In genomic region chr14:49892636-49893308, GRCh38 we compare ENCODE assay signal across 1 cellular context.
A peak's percentile ranks its signal among the peaks of the same experiment; 100 is the strongest.
TF ChIP-seq lines count a peak whose summit lies in the region.

Gene ARF6 (plus strand): TSS chr14:49893082. CDS start chr14:49893737, 655 bp downstream.

TF ChIP-seq in GM12878, 131 proteins besides CTCF, POLR2A, EP300 and RAD21 (continued from another document and continues in another):
- TF ChIP-seq REST (IDR thresholded peaks at IDR 0.05; ENCODE audit: low read depth, low read length): peak; percentile 34; the same call in 1 of the 2 replicates
- TF ChIP-seq ESRRA (IDR thresholded peaks at IDR 0.05; ENCODE audit: low read length): no peak; the same call in 1 of the 2 replicates
- peak; percentile 3; the same call in 1 of the 2 replicates for TF ChIP-seq RUNX3 (IDR thresholded peaks at IDR 0.05; ENCODE audit: low read length)
- TF ChIP-seq MAX (IDR thresholded peaks at IDR 0.05; ENCODE audit: low read depth, low read length): peak; percentile 50
- TF ChIP-seq PRDM15 (CRISPR knock-in tag; IDR thresholded peaks at IDR 0.05): no peak
- no peak for TF ChIP-seq PBX3 (IDR thresholded peaks at IDR 0.05; ENCODE audit: insufficient replicate concordance, low read depth, low read length)
- peak; percentile 85 for TF ChIP-seq CREM (IDR thresholded peaks at IDR 0.05; ENCODE audit: low read depth)
- no peak for TF ChIP-seq CEBPB (IDR thresholded peaks at IDR 0.05; ENCODE audit: borderline replicate concordance in 1 of 2, low read depth in 2 of 2, low read length in 2 of 2)
- TF ChIP-seq SMC3 (IDR thresholded peaks at IDR 0.05; ENCODE audit: borderline replicate concordance, low read length): no peak
- 0 out of 2 replicates have a peak, but pooled peaks have one; percentile 52 for TF ChIP-seq CBFB (IDR thresholded peaks at IDR 0.05; ENCODE audit: low read depth)
- TF ChIP-seq, protein P1, sequence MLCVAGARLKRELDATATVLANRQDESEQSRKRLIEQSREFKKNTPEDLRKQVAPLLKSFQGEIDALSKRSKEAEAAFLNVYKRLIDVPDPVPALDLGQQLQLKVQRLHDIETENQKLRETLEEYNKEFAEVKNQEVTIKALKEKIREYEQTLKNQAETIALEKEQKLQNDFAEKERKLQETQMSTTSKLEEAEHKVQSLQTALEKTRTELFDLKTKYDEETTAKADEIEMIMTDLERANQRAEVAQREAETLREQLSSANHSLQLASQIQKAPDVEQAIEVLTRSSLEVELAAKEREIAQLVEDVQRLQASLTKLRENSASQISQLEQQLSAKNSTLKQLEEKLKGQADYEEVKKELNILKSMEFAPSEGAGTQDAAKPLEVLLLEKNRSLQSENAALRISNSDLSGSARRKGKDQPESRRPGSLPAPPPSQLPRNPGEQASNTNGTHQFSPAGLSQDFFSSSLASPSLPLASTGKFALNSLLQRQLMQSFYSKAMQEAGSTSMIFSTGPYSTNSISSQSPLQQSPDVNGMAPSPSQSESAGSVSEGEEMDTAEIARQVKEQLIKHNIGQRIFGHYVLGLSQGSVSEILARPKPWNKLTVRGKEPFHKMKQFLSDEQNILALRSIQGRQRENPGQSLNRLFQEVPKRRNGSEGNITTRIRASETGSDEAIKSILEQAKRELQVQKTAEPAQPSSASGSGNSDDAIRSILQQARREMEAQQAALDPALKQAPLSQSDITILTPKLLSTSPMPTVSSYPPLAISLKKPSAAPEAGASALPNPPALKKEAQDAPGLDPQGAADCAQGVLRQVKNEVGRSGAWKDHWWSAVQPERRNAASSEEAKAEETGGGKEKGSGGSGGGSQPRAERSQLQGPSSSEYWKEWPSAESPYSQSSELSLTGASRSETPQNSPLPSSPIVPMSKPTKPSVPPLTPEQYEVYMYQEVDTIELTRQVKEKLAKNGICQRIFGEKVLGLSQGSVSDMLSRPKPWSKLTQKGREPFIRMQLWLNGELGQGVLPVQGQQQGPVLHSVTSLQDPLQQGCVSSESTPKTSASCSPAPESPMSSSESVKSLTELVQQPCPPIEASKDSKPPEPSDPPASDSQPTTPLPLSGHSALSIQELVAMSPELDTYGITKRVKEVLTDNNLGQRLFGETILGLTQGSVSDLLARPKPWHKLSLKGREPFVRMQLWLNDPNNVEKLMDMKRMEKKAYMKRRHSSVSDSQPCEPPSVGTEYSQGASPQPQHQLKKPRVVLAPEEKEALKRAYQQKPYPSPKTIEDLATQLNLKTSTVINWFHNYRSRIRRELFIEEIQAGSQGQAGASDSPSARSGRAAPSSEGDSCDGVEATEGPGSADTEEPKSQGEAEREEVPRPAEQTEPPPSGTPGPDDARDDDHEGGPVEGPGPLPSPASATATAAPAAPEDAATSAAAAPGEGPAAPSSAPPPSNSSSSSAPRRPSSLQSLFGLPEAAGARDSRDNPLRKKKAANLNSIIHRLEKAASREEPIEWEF (IDR thresholded peaks at IDR 0.05; ENCODE audit: insufficient replicate concordance, low read depth, low read length): no peak
- no peak for TF ChIP-seq MLLT1 (IDR thresholded peaks at IDR 0.05)
- no peak for TF ChIP-seq KDM1A (IDR thresholded peaks at IDR 0.05; ENCODE audit: borderline replicate concordance)
- TF ChIP-seq NFIC (IDR thresholded peaks at IDR 0.05; ENCODE audit: low read depth, low read length): no peak
- TF ChIP-seq CBX5 (IDR thresholded peaks at IDR 0.05; ENCODE audit: low read depth): 0 out of 2 replicates have a peak, but pooled peaks have one; percentile 27
- peak; percentile 16; the same call in 1 of the 2 replicates for TF ChIP-seq JUND (IDR thresholded peaks at IDR 0.05; ENCODE audit: low read depth, low read length)
- peak; percentile 29; the same call in 1 of the 2 replicates for TF ChIP-seq TCF12 (IDR thresholded peaks at IDR 0.05; ENCODE audit: low read depth, low read length)
- peak; percentile 24 for TF ChIP-seq MYC (IDR thresholded peaks at IDR 0.05; ENCODE audit: insufficient read depth, insufficient read length, insufficient replicate concordance, low read length, severe bottlenecking)
- peak; percentile 66 for TF ChIP-seq POU2F2 (IDR thresholded peaks at IDR 0.05; ENCODE audit: borderline replicate concordance, low read depth, low read length)
- TF ChIP-seq, protein P2, sequence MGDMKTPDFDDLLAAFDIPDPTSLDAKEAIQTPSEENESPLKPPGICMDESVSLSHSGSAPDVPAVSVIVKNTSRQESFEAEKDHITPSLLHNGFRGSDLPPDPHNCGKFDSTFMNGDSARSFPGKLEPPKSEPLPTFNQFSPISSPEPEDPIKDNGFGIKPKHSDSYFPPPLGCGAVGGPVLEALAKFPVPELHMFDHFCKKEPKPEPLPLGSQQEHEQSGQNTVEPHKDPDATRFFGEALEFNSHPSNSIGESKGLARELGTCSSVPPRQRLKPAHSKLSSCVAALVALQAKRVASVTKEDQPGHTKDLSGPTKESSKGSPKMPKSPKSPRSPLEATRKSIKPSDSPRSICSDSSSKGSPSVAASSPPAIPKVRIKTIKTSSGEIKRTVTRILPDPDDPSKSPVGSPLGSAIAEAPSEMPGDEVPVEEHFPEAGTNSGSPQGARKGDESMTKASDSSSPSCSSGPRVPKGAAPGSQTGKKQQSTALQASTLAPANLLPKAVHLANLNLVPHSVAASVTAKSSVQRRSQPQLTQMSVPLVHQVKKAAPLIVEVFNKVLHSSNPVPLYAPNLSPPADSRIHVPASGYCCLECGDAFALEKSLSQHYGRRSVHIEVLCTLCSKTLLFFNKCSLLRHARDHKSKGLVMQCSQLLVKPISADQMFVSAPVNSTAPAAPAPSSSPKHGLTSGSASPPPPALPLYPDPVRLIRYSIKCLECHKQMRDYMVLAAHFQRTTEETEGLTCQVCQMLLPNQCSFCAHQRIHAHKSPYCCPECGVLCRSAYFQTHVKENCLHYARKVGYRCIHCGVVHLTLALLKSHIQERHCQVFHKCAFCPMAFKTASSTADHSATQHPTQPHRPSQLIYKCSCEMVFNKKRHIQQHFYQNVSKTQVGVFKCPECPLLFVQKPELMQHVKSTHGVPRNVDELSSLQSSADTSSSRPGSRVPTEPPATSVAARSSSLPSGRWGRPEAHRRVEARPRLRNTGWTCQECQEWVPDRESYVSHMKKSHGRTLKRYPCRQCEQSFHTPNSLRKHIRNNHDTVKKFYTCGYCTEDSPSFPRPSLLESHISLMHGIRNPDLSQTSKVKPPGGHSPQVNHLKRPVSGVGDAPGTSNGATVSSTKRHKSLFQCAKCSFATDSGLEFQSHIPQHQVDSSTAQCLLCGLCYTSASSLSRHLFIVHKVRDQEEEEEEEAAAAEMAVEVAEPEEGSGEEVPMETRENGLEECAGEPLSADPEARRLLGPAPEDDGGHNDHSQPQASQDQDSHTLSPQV (IDR thresholded peaks at IDR 0.05): no peak
- peak; percentile 66 to 83; a peak in 3 of 4 replicates for TF ChIP-seq BHLHE40 (IDR thresholded peaks at IDR 0.05; ENCODE audit: borderline replicate concordance in 1 of 2, low read depth in 2 of 2, low read length in 1 of 2)
- TF ChIP-seq SRF (IDR thresholded peaks at IDR 0.05; ENCODE audit: low read depth in 2 of 2, low read length in 2 of 2): no peak; a peak in 1 of 4 replicates
- TF ChIP-seq PAX5 (IDR thresholded peaks at IDR 0.05; ENCODE audit: borderline replicate concordance, low read depth, low read length): peak; percentile 51; the same call in 1 of the 2 replicates
- TF ChIP-seq NBN (IDR thresholded peaks at IDR 0.05): no peak; the same call in 1 of the 2 replicates
- TF ChIP-seq PML (IDR thresholded peaks at IDR 0.05; ENCODE audit: low read length): peak; percentile 84
- TF ChIP-seq, protein P3, sequence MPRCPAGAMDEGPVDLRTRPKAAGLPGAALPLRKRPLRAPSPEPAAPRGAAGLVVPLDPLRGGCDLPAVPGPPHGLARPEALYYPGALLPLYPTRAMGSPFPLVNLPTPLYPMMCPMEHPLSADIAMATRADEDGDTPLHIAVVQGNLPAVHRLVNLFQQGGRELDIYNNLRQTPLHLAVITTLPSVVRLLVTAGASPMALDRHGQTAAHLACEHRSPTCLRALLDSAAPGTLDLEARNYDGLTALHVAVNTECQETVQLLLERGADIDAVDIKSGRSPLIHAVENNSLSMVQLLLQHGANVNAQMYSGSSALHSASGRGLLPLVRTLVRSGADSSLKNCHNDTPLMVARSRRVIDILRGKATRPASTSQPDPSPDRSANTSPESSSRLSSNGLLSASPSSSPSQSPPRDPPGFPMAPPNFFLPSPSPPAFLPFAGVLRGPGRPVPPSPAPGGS (IDR thresholded peaks at IDR 0.05; ENCODE audit: borderline replicate concordance, insufficient read depth, low read depth, low read length, poor library complexity, severe bottlenecking): no peak
- TF ChIP-seq USF2 (IDR thresholded peaks at IDR 0.05; ENCODE audit: borderline replicate concordance, low read depth, low read length): no peak
- peak; percentile 82 for TF ChIP-seq IKZF1 (conservative IDR thresholded peaks at IDR 0.05)
- TF ChIP-seq SREBF2 (IDR thresholded peaks at IDR 0.05; ENCODE audit: low read length): no peak
- TF ChIP-seq YY1 (IDR thresholded peaks at IDR 0.05; ENCODE audit: low read depth, low read length): peak; percentile 83
- TF ChIP-seq POLR2AphosphoS5 (IDR thresholded peaks at IDR 0.05; ENCODE audit: low read length): peak; percentile 95
- TF ChIP-seq MTA2 (IDR thresholded peaks at IDR 0.05; ENCODE audit: low read depth): no peak
